19 cellular contexts compared by ENCODE assay signal in genomic region chr6:15908871-15909270, GRCh38.
DNase-seq lines count a peak whose midpoint lies in the region; ATAC-seq and TF ChIP-seq lines count a peak whose summit lies in the region.
"Had no signal": no experiment of that assay in that cellular context is flagged by ENCODE, and none has a peak within 500 bp of the region (broad histone marks: within the 10 kb centered on the region; RNA-seq: fewer than 3 reads in every experiment).

No MANE protein-coding gene starts in this region.

- TF ChIP-seq CTCF in Caco-2 (IDR thresholded peaks at IDR 0.05; ENCODE audit: insufficient read depth in 1 of 2, low read depth in 1 of 2, low read length in 1 of 2, severe bottlenecking in 1 of 2, unreplicated experiment in 1 of 2) (no peak), WTC11 (IDR thresholded peaks at IDR 0.05) (no peak), glutamatergic neuron (IDR thresholded peaks at IDR 0.05; ENCODE audit: partially characterized antibody, unreplicated experiment) (no peak), progenitor cell of endocrine pancreas (IDR thresholded peaks at IDR 0.05; ENCODE audit: unreplicated experiment) (no peak)
- TF ChIP-seq CTCF in activated CD8-positive, alpha-beta T cell treated with anti-CD3 and anti-CD28 coated beads for 36 hours (IDR thresholded peaks at IDR 0.05): no peak

- H3K9me3 Mint-ChIP-seq in Caco-2 (ENCODE audit: unreplicated experiment) (no peaks in the 10 kb centered on the region), WTC11 (no peaks in the 10 kb centered on the region), glutamatergic neuron (ENCODE audit: unreplicated experiment) (peaks cover 11% of the 10 kb centered on the region), progenitor cell of endocrine pancreas (ENCODE audit: low read depth) (no peaks in the 10 kb centered on the region)
- no peaks in the 10 kb centered on the region for H3K9me3 Mint-ChIP-seq in activated CD8-positive, alpha-beta T cell treated with anti-CD3 and anti-CD28 coated beads for 36 hours
- H3K9me3 Mint-ChIP-seq: CD8-positive, alpha-beta memory T cell had no signal

- H3K4me1 ChIP-seq in Caco-2: peaks cover 27% of the 10 kb centered on the region
- H3K4me1 ChIP-seq: Peyer's patch had no signal

- CTCF ChIA-PET in Caco-2 (lab: Charles Lee) (no interaction called here), WTC11 (lab: Charles Lee) (interaction anchor here (1.5 kb wide), 1 partner anchor 15 kb away, joined by 5 read pairs; no protein-coding TSS in a partner anchor)
- CTCF ChIA-PET in activated CD8-positive, alpha-beta T cell treated with anti-CD3 and anti-CD28 coated beads for 36 hours (lab: Charles Lee): interaction anchor here (1.2 kb wide), 1 partner anchor 217 kb away, joined by 3 read pairs; no protein-coding TSS in a partner anchor

- intact Hi-C loops in Caco-2 (cut with micrococcal nuclease; ENCODE audit: unreplicated experiment): loop anchor here (10.0 kb wide), 1 partner anchor 276 kb away; no protein-coding TSS in a partner anchor
- intact Hi-C loops in activated CD8-positive, alpha-beta T cell treated with anti-CD3 and anti-CD28 coated beads for 36 hours (cut with micrococcal nuclease): no loop called here

- H3K4me3 Mint-ChIP-seq in Caco-2 (ENCODE audit: unreplicated experiment): no peak overlapping the region
- no peak overlapping the region for H3K4me3 Mint-ChIP-seq in WTC11
- H3K4me3 Mint-ChIP-seq in glutamatergic neuron (ENCODE audit: unreplicated experiment): no peak overlapping the region
- peak overlapping the region; percentile 22 for H3K4me3 Mint-ChIP-seq in progenitor cell of endocrine pancreas (ENCODE audit: low read depth)
- H3K4me3 Mint-ChIP-seq in activated CD8-positive, alpha-beta T cell treated with anti-CD3 and anti-CD28 coated beads for 36 hours: no peak overlapping the region
- H3K4me3 Mint-ChIP-seq: CD8-positive, alpha-beta memory T cell had no signal

- ATAC-seq in WTC11 (no peak), GM21515 (IDR thresholded peaks at IDR 0.05; ENCODE audit: unreplicated experiment) (no peak), GM19397 (IDR thresholded peaks at IDR 0.05; ENCODE audit: unreplicated experiment) (no peak)
- no peak for ATAC-seq in activated CD8-positive, alpha-beta T cell treated with anti-CD3 and anti-CD28 coated beads for 36 hours

- H3K36me3 Mint-ChIP-seq in Caco-2 (ENCODE audit: insufficient read depth, unreplicated experiment): peaks cover 6% of the 10 kb centered on the region
- H3K36me3 Mint-ChIP-seq in WTC11: no peaks in the 10 kb centered on the region
- no peaks in the 10 kb centered on the region for H3K36me3 Mint-ChIP-seq in glutamatergic neuron (ENCODE audit: unreplicated experiment)
- H3K36me3 Mint-ChIP-seq in progenitor cell of endocrine pancreas (ENCODE audit: insufficient read depth): no peaks in the 10 kb centered on the region
- H3K36me3 Mint-ChIP-seq in activated CD8-positive, alpha-beta T cell treated with anti-CD3 and anti-CD28 coated beads for 36 hours (ENCODE audit: low read depth): no peaks in the 10 kb centered on the region
- H3K36me3 Mint-ChIP-seq: CD8-positive, alpha-beta memory T cell had no signal

- no peak overlapping the region for H3K4me3 ChIP-seq in Caco-2 (ENCODE audit: low read depth, low read length)
- H3K4me3 ChIP-seq: BLaER1 treated with 17β-estradiol and CSF1 and Interleukin-3, amounts not matched to agents 10 nM and 100 nM; MG63; Peyer's patch had no signal

- H3K27me3 ChIP-seq in Caco-2 (replicated peaks; ENCODE audit: control insufficient read depth, insufficient read depth, low read length): no peaks in the 10 kb centered on the region
- H3K27me3 ChIP-seq: BLaER1 treated with 17β-estradiol and CSF1 and Interleukin-3, amounts not matched to agents 10 nM and 100 nM; MG63; Peyer's patch had no signal

- POLR2A ChIA-PET in Caco-2 (lab: Charles Lee) (interaction anchor here (1.5 kb wide), 1 partner anchor 220 kb away, joined by 3 read pairs; the partner anchor contains the start of gene MYLIP), WTC11 (lab: Charles Lee) (interaction anchor here (0.5 to 1.1 kb wide), 2 partner anchors 14 to 220 kb away, joined by 3 to 4 read pairs; partner anchors contain the start of gene MYLIP)
- POLR2A ChIA-PET in activated CD8-positive, alpha-beta T cell treated with anti-CD3 and anti-CD28 coated beads for 36 hours (lab: Charles Lee): no interaction called here

- peak overlapping the region; percentile 37 for H3K27ac Mint-ChIP-seq in Caco-2 (ENCODE audit: unreplicated experiment)
- H3K27ac Mint-ChIP-seq in WTC11: peak overlapping the region; percentile 55; the same call in 1 of the 2 replicates
- peak overlapping the region; percentile 86 for H3K27ac Mint-ChIP-seq in glutamatergic neuron (ENCODE audit: unreplicated experiment)
- peak overlapping the region; percentile 54 for H3K27ac Mint-ChIP-seq in progenitor cell of endocrine pancreas
- H3K27ac Mint-ChIP-seq in activated CD8-positive, alpha-beta T cell treated with anti-CD3 and anti-CD28 coated beads for 36 hours: no peak overlapping the region

- no TSS peak for BruUV-seq in Caco-2 (replicated peaks; lab: Mats Ljungman, UMichigan)

- no peaks in the 10 kb centered on the region for H3K36me3 ChIP-seq in Caco-2 (ENCODE audit: control insufficient read depth, insufficient read depth, low read length)
- H3K36me3 ChIP-seq: BLaER1 treated with 17β-estradiol and CSF1 and Interleukin-3, amounts not matched to agents 10 nM and 100 nM; MG63; Peyer's patch had no signal

- no peaks in the 10 kb centered on the region for H3K9me3 ChIP-seq in Caco-2
- H3K9me3 ChIP-seq: MG63, Peyer's patch had no signal

- DNase-seq in Caco-2 (no peak), WTC11 (ENCODE audit: low spot score) (no peak), glutamatergic neuron (no peak), progenitor cell of endocrine pancreas (ENCODE audit: low spot score, unreplicated experiment) (no peak), CD1c-positive myeloid dendritic cell (ENCODE audit: extremely low spot score) (no peak)
- DNase-seq in activated CD8-positive, alpha-beta T cell treated with anti-CD3 and anti-CD28 coated beads for 36 hours: no peak
- DNase-seq: 8988T; CD8-positive, alpha-beta memory T cell; EL; GF-D8; MG63; NCI-H1694 treated with DMSO at 0.1 percent for 48 hours; NCI-H2081 treated with DMSO at 0.1 percent for 48 hours; NCI-H2171 treated with DMSO at 0.1 percent for 48 hours; NCI-H524 treated with DMSO at 0.1 percent for 48 hours; Peyer's patch had no signal

- no peaks in the 10 kb centered on the region for H3K27me3 Mint-ChIP-seq in Caco-2 (ENCODE audit: insufficient read depth, unreplicated experiment)
- H3K27me3 Mint-ChIP-seq in WTC11 (ENCODE audit: low read depth): no peaks in the 10 kb centered on the region
- H3K27me3 Mint-ChIP-seq in glutamatergic neuron (ENCODE audit: unreplicated experiment): peaks cover 10% of the 10 kb centered on the region
- H3K27me3 Mint-ChIP-seq in progenitor cell of endocrine pancreas: peaks cover 7% of the 10 kb centered on the region
- no peaks in the 10 kb centered on the region for H3K27me3 Mint-ChIP-seq in activated CD8-positive, alpha-beta T cell treated with anti-CD3 and anti-CD28 coated beads for 36 hours

- H3K4me1 Mint-ChIP-seq in Caco-2 (ENCODE audit: low read depth, unreplicated experiment) (peaks cover 19% of the 10 kb centered on the region), WTC11 (peaks cover 93% of the 10 kb centered on the region), glutamatergic neuron (ENCODE audit: low read depth, unreplicated experiment) (peaks cover 23% of the 10 kb centered on the region), progenitor cell of endocrine pancreas (ENCODE audit: low read depth) (peaks cover 50% of the 10 kb centered on the region)
- H3K4me1 Mint-ChIP-seq in activated CD8-positive, alpha-beta T cell treated with anti-CD3 and anti-CD28 coated beads for 36 hours (ENCODE audit: low read depth): peaks cover 22% of the 10 kb centered on the region

TF ChIP-seq in WTC11, 78 proteins besides CTCF, POLR2A, EP300 and RAD21 (continues in another document):
- TF ChIP-seq ZNF281 (CRISPR knock-in tag; IDR thresholded peaks at IDR 0.05) (no peak), ZNF512 (CRISPR knock-in tag; IDR thresholded peaks at IDR 0.05; ENCODE audit: borderline replicate concordance) (no peak)
